21 cellular contexts compared by ENCODE assay signal in genomic region chr9:8653111-8653510, GRCh38.
A peak's percentile ranks its signal among the peaks of the same experiment; 100 is the strongest.
DNase-seq lines count a peak whose midpoint lies in the region; ATAC-seq, FAIRE-seq and TF ChIP-seq lines count a peak whose summit lies in the region.
"Had no signal": no experiment of that assay in that cellular context is flagged by ENCODE, and none has a peak within 500 bp of the region (broad histone marks: within the 10 kb centered on the region; RNA-seq: fewer than 3 reads in every experiment).

No MANE protein-coding gene starts in this region.

- no peak overlapping the region for H3K4me2 ChIP-seq in HepG2 (ENCODE audit: low read depth, low read length)
- peak overlapping the region; percentile 33 for H3K4me2 ChIP-seq in neural progenitor cell

- H3K9me3 ChIP-seq in right lobe of liver (no peaks in the 10 kb centered on the region), HepG2 (ENCODE audit: low read length) (no peaks in the 10 kb centered on the region), neural progenitor cell (ENCODE audit: low read depth) (no peaks in the 10 kb centered on the region)
- H3K9me3 ChIP-seq: BE2C, HAP-1 had no signal

- no TSS peak for BruUV-seq in HepG2 (replicated peaks; lab: Mats Ljungman, UMichigan)

- intact Hi-C loops in right lobe of liver (cut with DNase I) (no loop called here), HepG2 (cut with micrococcal nuclease; ENCODE audit: unreplicated experiment) (no loop called here)

- in situ Hi-C loops in HepG2 (cut with HindIII; ENCODE audit: extremely low pct_ligation_motif_present, low pct_unique_long_range_greater_than_20kb): no loop called here

- WGBS in right lobe of liver (ENCODE audit: insufficient coverage, low coverage, low lambda C conversion rate, missing lambda C conversion rate): 18% methylated on average over 2 of the region's 2 CpGs
- WGBS in HepG2 (ENCODE audit: low lambda C conversion rate): 3% methylated on average over 2 of the region's 2 CpGs

- CTCF ChIA-PET in HepG2 (lab: Yijun Ruan, JAX; ENCODE audit: low intra/inter-chr PET ratio, low total read pairs): no interaction called here

- H2AFZ ChIP-seq in HepG2 (ENCODE audit: low read length): no peak overlapping the region
- H2AFZ ChIP-seq in neural progenitor cell (replicated peaks): no peak overlapping the region

- H3K36me3 ChIP-seq in right lobe of liver (no peaks in the 10 kb centered on the region), HepG2 (replicated peaks in 1 of 2; ENCODE audit: control insufficient read depth in 1 of 2, insufficient read depth in 2 of 2, low read length in 2 of 2) (no peaks in the 10 kb centered on the region), neural progenitor cell (no peaks in the 10 kb centered on the region)
- H3K36me3 ChIP-seq: BE2C; BLaER1 treated with 17β-estradiol and CSF1 and Interleukin-3, amounts not matched to agents 10 nM and 100 nM; HAP-1 had no signal

- H4K20me1 ChIP-seq in HepG2 (ENCODE audit: insufficient read depth, low read length) (no peaks in the 10 kb centered on the region), neural progenitor cell (ENCODE audit: low read depth) (peaks cover 12% of the 10 kb centered on the region)

- H3K4me3 Mint-ChIP-seq in neural progenitor cell: no peak overlapping the region
- H3K4me3 Mint-ChIP-seq: CD4-positive, alpha-beta memory T cell; HFFc6 had no signal

- H3K36me3 Mint-ChIP-seq in neural progenitor cell: peaks cover 4% of the 10 kb centered on the region
- H3K36me3 Mint-ChIP-seq: CD4-positive, alpha-beta memory T cell had no signal

- peak overlapping the region; percentile 64 for H3K27ac Mint-ChIP-seq in neural progenitor cell
- H3K27ac Mint-ChIP-seq: CD4-positive, alpha-beta memory T cell; HFFc6 had no signal

- FAIRE-seq in HepG2 (lab: Jason Lieb, UNC): no peak
- FAIRE-seq: A204.1, G401.6, GM12892, H54 had no signal

- TF ChIP-seq POLR2A in right lobe of liver (IDR thresholded peaks at IDR 0.05) (no peak), HepG2 (IDR thresholded peaks at IDR 0.05; ENCODE audit: insufficient read depth in 1 of 2, low read depth in 2 of 2, low read length in 2 of 2) (no peak)

- peaks cover 12% of the 10 kb centered on the region for H3F3A ChIP-seq in neural progenitor cell (ENCODE audit: low read depth)

- H3K9ac ChIP-seq in HepG2 (ENCODE audit: insufficient read depth, low read depth, low read length): no peak overlapping the region
- H3K9ac ChIP-seq in neural progenitor cell: no peak overlapping the region
- H3K9ac ChIP-seq: BLaER1 treated with 17β-estradiol and CSF1 and Interleukin-3, amounts not matched to agents 10 nM and 100 nM had no signal

- peaks cover 4% of the 10 kb centered on the region for H3K9me3 Mint-ChIP-seq in neural progenitor cell
- H3K9me3 Mint-ChIP-seq: CD4-positive, alpha-beta memory T cell had no signal

- POLR2A ChIA-PET in HepG2 (lab: Yijun Ruan, JAX): no interaction called here

- TF ChIP-seq CTCF in right lobe of liver (IDR thresholded peaks at IDR 0.05) (no peak), HepG2 (CRISPR knock-in tag; IDR thresholded peaks at IDR 0.05) (no peak), neural progenitor cell (IDR thresholded peaks at IDR 0.05) (no peak)

- H3K27me3 ChIP-seq in right lobe of liver: no peaks in the 10 kb centered on the region
- H3K27me3 ChIP-seq in HepG2 (ENCODE audit: control insufficient read depth in 1 of 2, insufficient read depth in 2 of 2, low read length in 2 of 2): no peaks in the 10 kb centered on the region
- H3K27me3 ChIP-seq in neural progenitor cell: no peaks in the 10 kb centered on the region
- H3K27me3 ChIP-seq: BE2C had no signal

- ATAC-seq in right lobe of liver (peak in 3 of 4 donors; percentile 13 to 63 (median 59)), HepG2 (no peak), left lobe of liver (peak; percentile 49)

- no peak for DNase-seq in right lobe of liver
- DNase-seq in HepG2 (ENCODE audit: low spot score): no peak
- no peak for DNase-seq in left lobe of liver (ENCODE audit: low spot score)
- DNase-seq in neural progenitor cell (ENCODE audit: low spot score): no peak
- no peak for DNase-seq in C1 segment of cervical spinal cord (lab: John Stamatoyannopoulos, UW)
- no peak for DNase-seq in DMS 273 (lab: John Stamatoyannopoulos, UW; ENCODE audit: unreplicated experiment)
- DNase-seq: BE2C; Calu3; CD4-positive, alpha-beta memory T cell; COR-L47; DMS153; DND-41; GOT3; HFFc6 had no signal

- H3K79me2 ChIP-seq in HepG2 (ENCODE audit: insufficient read depth, low read length) (no peaks in the 10 kb centered on the region), neural progenitor cell (ENCODE audit: low read depth) (peaks cover 10% of the 10 kb centered on the region)

- H3K4me1 Mint-ChIP-seq in neural progenitor cell: peaks cover 28% of the 10 kb centered on the region
- H3K4me1 Mint-ChIP-seq: CD4-positive, alpha-beta memory T cell had no signal

- TF ChIP-seq RAD21 in HepG2 (CRISPR knock-in tag; IDR thresholded peaks at IDR 0.05): no peak

- H3K27ac ChIP-seq in right lobe of liver (no peak overlapping the region), HepG2 (ENCODE audit: extremely low read length, insufficient read depth, low read length) (no peak overlapping the region), neural progenitor cell (peak overlapping the region; percentile 16)
- H3K27ac ChIP-seq: 22Rv1; BLaER1 treated with 17β-estradiol and CSF1 and Interleukin-3, amounts not matched to agents 10 nM and 100 nM had no signal

- H3K27me3 Mint-ChIP-seq in neural progenitor cell (ENCODE audit: insufficient read depth, low read depth): no peaks in the 10 kb centered on the region
- H3K27me3 Mint-ChIP-seq: CD4-positive, alpha-beta memory T cell had no signal

- TF ChIP-seq EP300 in HepG2 (IDR thresholded peaks at IDR 0.05; ENCODE audit: low read depth in 2 of 2, low read length in 2 of 2) (no peak), HepG2 (CRISPR knock-in tag; IDR thresholded peaks at IDR 0.05; ENCODE audit: borderline replicate concordance) (no peak)

- H3K4me3 ChIP-seq in right lobe of liver (no peak overlapping the region), HepG2 (replicated peaks in 1 of 3; ENCODE audit: insufficient read depth in 1 of 3, low read depth in 2 of 3, low read length in 3 of 3) (no peak overlapping the region), neural progenitor cell (no peak overlapping the region)
- H3K4me3 ChIP-seq: BLaER1 treated with 17β-estradiol and CSF1 and Interleukin-3, amounts not matched to agents 10 nM and 100 nM; HAP-1 had no signal

- H3K4me1 ChIP-seq in right lobe of liver (peaks cover 0 to 9% (median 0%) of the 10 kb centered on the region in 4 donors), HepG2 (ENCODE audit: insufficient read depth, low read length) (no peaks in the 10 kb centered on the region), neural progenitor cell (peaks cover 17% of the 10 kb centered on the region)
- H3K4me1 ChIP-seq: BE2C, HAP-1 had no signal

TF ChIP-seq in HepG2, 621 proteins besides CTCF, POLR2A, EP300 and RAD21:
- TF ChIP-seq E2F2 (CRISPR knock-in tag; IDR thresholded peaks at IDR 0.05; ENCODE audit: borderline replicate concordance) (no peak), ZNF496 (CRISPR knock-in tag; IDR thresholded peaks at IDR 0.05; ENCODE audit: insufficient replicate concordance) (no peak), ZNF296 (CRISPR knock-in tag; conservative IDR thresholded peaks at IDR 0.05) (no peak), ZEB1 (IDR thresholded peaks at IDR 0.05; ENCODE audit: insufficient replicate concordance, low read depth) (no peak), ZMAT5 (CRISPR knock-in tag; IDR thresholded peaks at IDR 0.05; ENCODE audit: borderline replicate concordance, low read depth) (no peak), ZNF121 (CRISPR knock-in tag; IDR thresholded peaks at IDR 0.05) (no peak)
